In genomic region chr2:170745263-170745662, GRCh38 we compare ENCODE assay signal across 24 cellular contexts. TPM values are rescaled to one million over a fixed set of nuclear protein-coding genes. Genes with fewer than 3 reads are reported as not detected.
"Had no signal": no experiment of that assay in that cellular context is flagged by ENCODE, and none has a peak within 500 bp of the region (broad histone marks: within the 10 kb centered on the region; RNA-seq: fewer than 3 reads in every experiment).

No MANE protein-coding gene starts in this region.

- DNase-seq: activated B cell treated with CpG ODN at 0.5 μM for 24 hours; activated CD4-positive, alpha-beta T cell treated with anti-CD3 and anti-CD28 coated beads for 1 hour; activated CD4-positive, alpha-beta T cell treated with anti-CD3 and anti-CD28 coated beads, Interleukin-2, amount 10 ng/mL, durations not matched to agents 24 days and 14 days; activated CD4-positive, alpha-beta T cell treated with anti-CD3 and anti-CD28 coated beads, Interleukin-2, amount 50 U/mL, for 48 hours; activated CD8-positive, alpha-beta memory T cell treated with anti-CD3 and anti-CD28 coated beads, Interleukin-2, amount 10 ng/mL, durations not matched to agents 7 days and 5 days; activated gamma-delta T cell treated with Interleukin-2 at 50 U/mL for 16 hours; activated naive CD4-positive, alpha-beta T cell treated with anti-CD3 and anti-CD28 coated beads, Interleukin-2, amount 10 ng/mL, durations not matched to agents 7 days and 5 days; activated naive CD8-positive, alpha-beta T cell treated with anti-CD3 and anti-CD28 coated beads for 36 hours; activated T-cell treated with anti-CD3 and anti-CD28 coated beads, Interleukin-2, amount 50 U/mL, for 4 hours; brain microvascular endothelial cell; cerebellar nuclear complex; MM.1S; NCI-H1092 treated with DMSO at 0.1 percent for 48 hours; NCI-H1417 treated with DMSO at 0.1 percent for 48 hours; NCI-H1694 treated with DMSO at 0.1 percent for 48 hours; NCI-H345; NCI-H526 treated with DMSO at 0.1 percent for 48 hours; NCI-H82; SK-N-SH had no signal

- H3K36me3 ChIP-seq: brain microvascular endothelial cell had no signal

- H3K27ac ChIP-seq: brain microvascular endothelial cell, KMS-11 had no signal

- H3K9me3 ChIP-seq: SK-N-SH had no signal

- ATAC-seq: activated CD8-positive, alpha-beta memory T cell treated with anti-CD3 and anti-CD28 coated beads, Interleukin-2, amount 10 ng/mL, durations not matched to agents 7 days and 5 days; activated T-cell treated with anti-CD3 and anti-CD28 coated beads, Interleukin-2, amount 50 U/mL, for 4 hours; Right ventricle myocardium inferior had no signal

- H3K27me3 ChIP-seq: brain microvascular endothelial cell had no signal

RNA-seq across cellular contexts. Expression of gene ERICH2, which starts 24.9 kb away (rescaled TPM):
- total RNA-seq: activated B cell treated with CpG ODN at 0.5 μM for 24 hours; activated CD4-positive, alpha-beta T cell treated with anti-CD3 and anti-CD28 coated beads, Interleukin-2, amount 10 ng/mL, durations not matched to agents 24 days and 14 days; activated CD8-positive, alpha-beta memory T cell treated with anti-CD3 and anti-CD28 coated beads, Interleukin-2, amount 10 ng/mL, durations not matched to agents 7 days and 5 days; activated T-cell treated with anti-CD3 and anti-CD28 coated beads, Interleukin-2, amount 50 U/mL, for 4 hours; activated T-helper 2 cell treated with anti-CD3 and anti-CD28 coated beads, Interferon-gamma antibody, Interleukin-2, Interleukin-4, amounts not matched to agents 10 μg/mL and 5 μg/mL and 100 μg/mL, durations not matched to agents 14 hours and 24 hours and 36 hours; OCI-LY7; Right ventricle myocardium inferior; RPMI7951 had no signal

RNA-seq across cellular contexts. Expression of gene SP5, which starts 30.1 kb away (rescaled TPM):
- total RNA-seq: activated B cell treated with CpG ODN at 0.5 μM for 24 hours; activated CD8-positive, alpha-beta memory T cell treated with anti-CD3 and anti-CD28 coated beads, Interleukin-2, amount 10 ng/mL, durations not matched to agents 7 days and 5 days; activated naive CD8-positive, alpha-beta T cell treated with anti-CD3 and anti-CD28 coated beads for 36 hours; activated T-cell treated with anti-CD3 and anti-CD28 coated beads, Interleukin-2, amount 50 U/mL, for 4 hours; OCI-LY7; RPMI7951 had no signal
